In the genomic region with DNA sequence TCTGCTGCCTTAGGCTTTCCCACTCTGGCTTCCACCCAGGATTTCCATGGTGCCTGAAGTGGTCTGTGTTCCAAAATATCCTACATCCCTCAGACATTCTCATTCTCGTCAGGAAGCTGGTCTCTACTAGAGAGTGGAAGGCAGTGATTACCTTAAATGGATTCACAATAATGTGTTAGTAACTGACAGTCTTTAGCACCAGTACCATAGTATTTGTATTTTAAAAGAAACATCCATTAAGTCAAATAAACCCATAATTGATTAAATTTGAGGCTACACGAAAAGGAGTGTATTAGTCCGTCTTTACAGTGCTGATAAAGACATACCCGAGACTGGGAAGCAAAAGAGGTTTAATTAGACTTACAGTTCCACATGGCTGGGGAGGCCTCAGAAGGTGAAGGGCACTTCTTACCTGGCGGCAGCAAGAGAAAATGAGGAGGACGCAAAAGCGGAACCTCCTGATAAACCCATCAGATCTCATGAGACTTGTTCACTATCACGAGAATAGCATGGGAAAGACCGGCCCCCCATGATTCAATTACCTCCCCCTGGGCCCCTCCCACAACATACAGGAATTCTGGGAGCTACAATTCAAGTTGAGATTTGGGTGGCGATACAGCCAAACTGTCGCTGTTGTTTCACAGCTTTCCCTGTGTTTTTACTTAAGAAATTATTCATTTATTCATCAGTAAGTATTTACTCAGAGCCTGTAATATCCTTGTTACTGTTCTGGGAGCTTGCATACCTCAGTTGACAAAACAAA, we compare ENCODE assay signal across 23 cellular contexts.
"Had no signal": no experiment of that assay in that cellular context is flagged by ENCODE, and none has a peak within 500 bp of the region (broad histone marks: within the 10 kb centered on the region; RNA-seq: fewer than 3 reads in every experiment).

No MANE protein-coding gene starts in this region.

- H3K36me3 Mint-ChIP-seq: immature natural killer cell, mesothelial cell of epicardium, naive B cell had no signal

- H3K9me3 Mint-ChIP-seq: dendritic cell treated with granulocyte-macrophage colony-stimulating factor and Interleukin-4, amounts not matched to agents 40 ng/mL and 50 ng/mL, for 4 days; effector memory CD8-positive, alpha-beta T cell; endodermal cell; immature natural killer cell; naive B cell had no signal

- H3K4me3 Mint-ChIP-seq: dendritic cell treated with granulocyte-macrophage colony-stimulating factor and Interleukin-4, amounts not matched to agents 40 ng/mL and 50 ng/mL, for 4 days; effector memory CD8-positive, alpha-beta T cell; endodermal cell; immature natural killer cell; mesothelial cell of epicardium; naive B cell had no signal

- ATAC-seq: effector memory CD8-positive, alpha-beta T cell; foreskin keratinocyte; gastroesophageal sphincter; heart left ventricle; left cardiac atrium; left lung; left ventricle myocardium superior; lower lobe of right lung; mucosa of descending colon had no signal

- H3K27ac Mint-ChIP-seq: dendritic cell treated with granulocyte-macrophage colony-stimulating factor and Interleukin-4, amounts not matched to agents 40 ng/mL and 50 ng/mL, for 4 days; effector memory CD8-positive, alpha-beta T cell; endodermal cell; immature natural killer cell; naive B cell had no signal

- H3K9me3 ChIP-seq: colonic mucosa, esophagus muscularis mucosa, gastroesophageal sphincter, heart left ventricle, left lung, lower lobe of right lung, mucosa of descending colon had no signal

- H3K27ac ChIP-seq: colonic mucosa, epithelial cell of prostate, esophagus muscularis mucosa, foreskin keratinocyte, gastroesophageal sphincter, heart left ventricle, hepatocyte, left lung, lower lobe of right lung had no signal

- H3K4me3 ChIP-seq: colonic mucosa, esophagus muscularis mucosa, gastroesophageal sphincter, heart left ventricle, hepatocyte, left lung, lower lobe of right lung, mucosa of descending colon had no signal

- DNase-seq: colonic mucosa; cortex of kidney; effector CD8-positive, alpha-beta T cell; effector memory CD8-positive, alpha-beta T cell; endodermal cell; erythroblast; foreskin keratinocyte; heart left ventricle; hypothalamus; immature natural killer cell; left cardiac atrium; left lung; left ventricle myocardium superior; lower lobe of right lung; mesenchymal stem cell; mucosa of descending colon; naive B cell had no signal

- H3K4me1 Mint-ChIP-seq: immature natural killer cell, naive B cell had no signal

- H3K4me1 ChIP-seq: colonic mucosa, foreskin keratinocyte, gastroesophageal sphincter, left lung, lower lobe of right lung had no signal

- H3K36me3 ChIP-seq: colonic mucosa, esophagus muscularis mucosa, gastroesophageal sphincter, heart left ventricle, left lung, lower lobe of right lung had no signal

- H3K27me3 ChIP-seq: colonic mucosa, esophagus muscularis mucosa, gastroesophageal sphincter, hepatocyte, left lung had no signal
